22 cellular contexts compared by ENCODE assay signal in the genomic region with DNA sequence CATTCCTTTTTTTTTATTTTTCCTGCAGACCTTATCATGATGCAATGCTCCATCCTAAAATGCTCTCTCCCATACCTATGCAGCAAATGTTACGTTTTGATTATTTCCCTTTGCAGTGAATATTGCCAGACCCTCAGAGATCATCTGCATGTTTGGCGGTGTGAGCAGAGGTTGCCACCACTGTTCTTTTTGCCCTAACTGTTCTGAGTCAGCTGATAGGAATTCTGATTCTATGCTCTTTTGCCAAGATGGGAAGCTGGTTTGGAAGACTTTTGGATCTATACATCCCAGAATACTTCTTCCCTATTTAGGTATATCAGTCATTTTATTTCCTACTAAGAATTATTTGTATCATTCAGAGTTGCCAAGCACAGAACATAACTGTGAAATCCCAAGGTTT.
A peak's percentile ranks its signal among the peaks of the same experiment; 100 is the strongest.
DNase-seq lines count a peak whose midpoint lies in the region; ATAC-seq, FAIRE-seq and TF ChIP-seq lines count a peak whose summit lies in the region.
"Had no signal": no experiment of that assay in that cellular context is flagged by ENCODE, and none has a peak within 500 bp of the region (broad histone marks: within the 10 kb centered on the region; RNA-seq: fewer than 3 reads in every experiment).

No MANE protein-coding gene starts in this region.

- H3K27ac ChIP-seq in OCI-LY7 (ENCODE audit: low read depth, low read length, poor library complexity, severe bottlenecking) (no peak overlapping the region), neutrophil (peak overlapping the region; percentile 91), kidney (ENCODE audit: low read depth in 2 of 2, low read length in 2 of 2) (no peak overlapping the region)
- H3K27ac ChIP-seq: hepatocyte, lower lobe of right lung had no signal

- no peak overlapping the region; the same call in 1 of the 2 replicates for H2AFZ ChIP-seq in OCI-LY7 (ENCODE audit: low read length)
- H2AFZ ChIP-seq: hepatocyte had no signal

- H4K20me1 ChIP-seq in OCI-LY7 (ENCODE audit: insufficient read depth, low read length) = no peaks in the 10 kb centered on the region

- H3K4me1 ChIP-seq in OCI-LY7 (ENCODE audit: insufficient read depth, low read length, poor library complexity, severe bottlenecking) (peaks cover 29% of the 10 kb centered on the region), neutrophil (ENCODE audit: control insufficient read depth in 1 of 2, insufficient read depth in 1 of 2, low read depth in 1 of 2, low read length in 1 of 2) (peaks cover 31 to 44% of the 10 kb centered on the region in 2 experiments), kidney (ENCODE audit: control insufficient read depth in 1 of 2, insufficient read depth in 1 of 2, low read depth in 1 of 2, low read length in 2 of 2) (no peaks in the 10 kb centered on the region)
- H3K4me1 ChIP-seq: lower lobe of right lung had no signal

- ATAC-seq in GM21825 (IDR thresholded peaks at IDR 0.05; ENCODE audit: unreplicated experiment) = no peak
- ATAC-seq: lower lobe of right lung, Right ventricle myocardium inferior, T-cell had no signal

- H3K4me3 ChIP-seq in OCI-LY7 (ENCODE audit: low read depth, low read length, poor library complexity, severe bottlenecking) (no peak overlapping the region), epithelial cell of esophagus (ENCODE audit: low read length) (no peak overlapping the region), neutrophil (ENCODE audit: low read depth in 1 of 2, low read length in 1 of 2) (peak overlapping the region in 1 of 2 experiments; percentile 41), kidney (ENCODE audit: low read length in 2 of 2) (no peak overlapping the region)
- H3K4me3 ChIP-seq: hepatocyte, lower lobe of right lung had no signal

- DNase-seq in ELR (ENCODE audit: low read depth) (peak; percentile 46), OCI-LY7 (ENCODE audit: low spot score) (no peak), epithelial cell of esophagus (ENCODE audit: low read depth) (peak; percentile 17), erythroblast (lab: John Stamatoyannopoulos, UW) (no peak), NCI-H1417 (lab: John Stamatoyannopoulos, UW) (no peak), kidney (no peak)
- DNase-seq: activated CD4-positive, alpha-beta T cell treated with anti-CD3 and anti-CD28 coated beads, Interleukin-2, amount 50 U/mL, for 1 hour; activated effector memory CD4-positive, alpha-beta T cell treated with anti-CD3 and anti-CD28 coated beads, Interleukin-2, amount 50 U/mL, for 16 hours; cerebellar nuclear complex; DMS79; effector memory CD4-positive, alpha-beta T cell; lower lobe of right lung; NCI-H1436; NCI-H2171; NCI-H526 treated with DMSO at 0.1 percent for 48 hours; stimulated activated CD4-positive, alpha-beta T cell treated with anti-CD3 and anti-CD28 coated beads, Interleukin-4, amount 100 ng/mL, for 24 hours; T-cell had no signal

- TF ChIP-seq CTCF in OCI-LY7 (conservative IDR thresholded peaks at IDR 0.05; ENCODE audit: low read length) (no peak), epithelial cell of esophagus (IDR thresholded peaks at IDR 0.05; ENCODE audit: insufficient read depth, low read depth, low read length, missing control alignments) (no peak), neutrophil (IDR thresholded peaks at IDR 0.05) (no peak), kidney (IDR thresholded peaks at IDR 0.05; ENCODE audit: borderline replicate concordance, extremely low read depth, insufficient read depth) (no peak)

- no peaks in the 10 kb centered on the region for H3K79me2 ChIP-seq in OCI-LY7 (ENCODE audit: insufficient read depth, low read depth, low read length)
- H3K79me2 ChIP-seq: hepatocyte had no signal

- POLR2A ChIA-PET in OCI-LY7 (lab: Charles Lee) = interaction anchor here (1.7 to 2.5 kb wide), 2 partner anchors 25 to 131 kb away, joined by 5 to 9 read pairs; partner anchors contain the start of gene KLF6

- H3K9me2 ChIP-seq in OCI-LY7 (ENCODE audit: insufficient read depth, low read length) = no peaks in the 10 kb centered on the region

- H3K36me3 ChIP-seq in OCI-LY7 (ENCODE audit: insufficient read depth, low read length) (no peaks in the 10 kb centered on the region), neutrophil (no peaks in the 10 kb centered on the region), kidney (ENCODE audit: control insufficient read depth in 1 of 2, insufficient read depth in 2 of 2, low read length in 2 of 2) (no peaks in the 10 kb centered on the region)
- H3K36me3 ChIP-seq: lower lobe of right lung had no signal

- no TSS peak for BruUV-seq in OCI-LY7 (replicated peaks; lab: Mats Ljungman, UMichigan)

- CTCF ChIA-PET in OCI-LY7 (lab: Charles Lee; ENCODE audit: unreplicated experiment) = no interaction called here

- no peaks in the 10 kb centered on the region for H3K27me3 ChIP-seq in neutrophil
- H3K27me3 ChIP-seq: hepatocyte had no signal

- H3K4me2 ChIP-seq in OCI-LY7 (ENCODE audit: low read length) = peak overlapping the region; percentile 79
- H3K4me2 ChIP-seq: hepatocyte had no signal

- no peak for FAIRE-seq in kidney (lab: Jason Lieb, UNC)
- FAIRE-seq: islet of Langerhans had no signal

- intact Hi-C loops in OCI-LY7 (cut with micrococcal nuclease; ENCODE audit: unreplicated experiment) = no loop called here
- intact Hi-C loops in kidney (cut with DNase I) = no loop called here

- no peak overlapping the region for H3K9ac ChIP-seq in kidney (ENCODE audit: low read length in 2 of 2)

- TF ChIP-seq POLR2A in erythroblast (IDR thresholded peaks at IDR 0.05; ENCODE audit: low read length) = no peak

- H3K9me3 ChIP-seq in OCI-LY7 (ENCODE audit: low read length) (no peaks in the 10 kb centered on the region), neutrophil (no peaks in the 10 kb centered on the region), kidney (ENCODE audit: control insufficient read depth in 1 of 2, low read length in 2 of 2) (no peaks in the 10 kb centered on the region)
- H3K9me3 ChIP-seq: lower lobe of right lung had no signal

Comparison
In these comparisons a context has a peak if more than half of its experiments do, and no peak if none do; other contexts are left out.
1. DNase-seq: peak in ELR (single experiment) and epithelial cell of esophagus (single experiment); none in OCI-LY7 (single experiment), erythroblast (0 of 2), NCI-H1417 (0 of 3) and kidney (single experiment).